ENCODE assay signal across 22 cellular contexts in genomic region chr6:166849762-166850181, GRCh38.
DNase-seq lines count a peak whose midpoint lies in the region; ATAC-seq, FAIRE-seq and TF ChIP-seq lines count a peak whose summit lies in the region.
"Had no signal": no experiment of that assay in that cellular context is flagged by ENCODE, and none has a peak within 500 bp of the region (broad histone marks: within the 10 kb centered on the region; RNA-seq: fewer than 3 reads in every experiment).

No MANE protein-coding gene starts in this region.

- intact Hi-C loops in gastrocnemius medialis (cut with DNase I; ENCODE audit: low total_unique reads) = no loop called here

- no peaks in the 10 kb centered on the region for H3K4me1 ChIP-seq in gastrocnemius medialis
- H3K4me1 ChIP-seq: colonic mucosa had no signal

- in situ Hi-C loops in gastrocnemius medialis (cut with MboI; ENCODE audit: low sequenced_read_pairs in 4 of 4) = no loop called here

- FAIRE-seq in GM12891 (lab: Jason Lieb, UNC) = peak; percentile 26
- FAIRE-seq: endothelial cell of umbilical vein had no signal

- H3K27me3 Mint-ChIP-seq in neural crest cell (ENCODE audit: low read depth) = no peaks in the 10 kb centered on the region
- no peaks in the 10 kb centered on the region for H3K27me3 Mint-ChIP-seq in progenitor cell of endocrine pancreas

- H3K27ac ChIP-seq in gastrocnemius medialis = no peak overlapping the region
- H3K27ac ChIP-seq: colonic mucosa, PC-9 had no signal

- H3K36me3 Mint-ChIP-seq in neural crest cell (ENCODE audit: low read depth) (peaks cover 15% of the 10 kb centered on the region), progenitor cell of endocrine pancreas (ENCODE audit: insufficient read depth) (no peaks in the 10 kb centered on the region)
- H3K36me3 Mint-ChIP-seq: activated naive CD4-positive, alpha-beta T cell treated with anti-CD3 and anti-CD28 coated beads, Interleukin-2, amount 10 ng/mL, durations not matched to agents 7 days and 5 days had no signal

- peak; percentile 74 for ATAC-seq in GM21619 (IDR thresholded peaks at IDR 0.05; ENCODE audit: unreplicated experiment)
- peak; percentile 51 for ATAC-seq in HG03520 (IDR thresholded peaks at IDR 0.05; ENCODE audit: unreplicated experiment)
- ATAC-seq in gastrocnemius medialis = no peak

- TF ChIP-seq POLR2A in GM12891 (IDR thresholded peaks at IDR 0.05; ENCODE audit: low read depth, low read length) (no peak), gastrocnemius medialis (IDR thresholded peaks at IDR 0.05) (no peak)

- H3K4me1 Mint-ChIP-seq in neural crest cell = no peaks in the 10 kb centered on the region
- no peaks in the 10 kb centered on the region for H3K4me1 Mint-ChIP-seq in progenitor cell of endocrine pancreas (ENCODE audit: low read depth)

- no peak overlapping the region for H3K4me3 Mint-ChIP-seq in neural crest cell
- H3K4me3 Mint-ChIP-seq in progenitor cell of endocrine pancreas (ENCODE audit: low read depth) = no peak overlapping the region
- H3K4me3 Mint-ChIP-seq: activated naive CD4-positive, alpha-beta T cell treated with anti-CD3 and anti-CD28 coated beads, Interleukin-2, amount 10 ng/mL, durations not matched to agents 7 days and 5 days; nephron progenitor cell had no signal

- H3K4me3 ChIP-seq in gastrocnemius medialis = no peak overlapping the region
- H3K4me3 ChIP-seq: colonic mucosa, PC-9 had no signal

- H3K9me3 Mint-ChIP-seq in neural crest cell = peaks cover 8% of the 10 kb centered on the region
- peaks cover 12% of the 10 kb centered on the region for H3K9me3 Mint-ChIP-seq in progenitor cell of endocrine pancreas (ENCODE audit: low read depth)

- no peaks in the 10 kb centered on the region for H3K36me3 ChIP-seq in gastrocnemius medialis
- H3K36me3 ChIP-seq: colonic mucosa had no signal

- H3K27ac Mint-ChIP-seq in neural crest cell (ENCODE audit: unreplicated experiment) = peak overlapping the region; percentile 46
- H3K27ac Mint-ChIP-seq in progenitor cell of endocrine pancreas = no peak overlapping the region
- H3K27ac Mint-ChIP-seq: activated naive CD4-positive, alpha-beta T cell treated with anti-CD3 and anti-CD28 coated beads, Interleukin-2, amount 10 ng/mL, durations not matched to agents 7 days and 5 days; nephron progenitor cell had no signal

- TF ChIP-seq CTCF in neural crest cell (conservative IDR thresholded peaks at IDR 0.05) = no peak
- no peak for TF ChIP-seq CTCF in gastrocnemius medialis (IDR thresholded peaks at IDR 0.05 in 4 of 5, conservative IDR thresholded peaks at IDR 0.05 in 1 of 5)
- TF ChIP-seq CTCF in progenitor cell of endocrine pancreas (IDR thresholded peaks at IDR 0.05; ENCODE audit: unreplicated experiment) = no peak

- H3K27me3 ChIP-seq in gastrocnemius medialis = no peaks in the 10 kb centered on the region
- H3K27me3 ChIP-seq: colonic mucosa had no signal

- H3K9me3 ChIP-seq in gastrocnemius medialis = no peaks in the 10 kb centered on the region
- H3K9me3 ChIP-seq: colonic mucosa, SK-N-SH had no signal

- DNase-seq in GM12891 (ENCODE audit: insufficient read length, low spot score) (peak; percentile 43), neural crest cell (ENCODE audit: low read depth, low spot score) (no peak), DMS79 treated with DMSO at 0.1 percent for 48 hours (lab: John Stamatoyannopoulos, UW) (no peak), NCI-H1436 treated with DMSO at 0.1 percent for 48 hours (lab: John Stamatoyannopoulos, UW) (no peak), gastrocnemius medialis (no peak), progenitor cell of endocrine pancreas (ENCODE audit: low spot score, unreplicated experiment) (no peak)
- DNase-seq: activated CD4-positive, alpha-beta T cell treated with anti-CD3 and anti-CD28 coated beads for 48 hours; activated naive CD4-positive, alpha-beta T cell treated with anti-CD3 and anti-CD28 coated beads, Interleukin-2, amount 10 ng/mL, durations not matched to agents 7 days and 5 days; colonic mucosa; COR-L47; glutamatergic neuron; GOT3; islet precursor cell; NCI-H2107; NCI-H69; nephron progenitor cell; PC-9; retina; SK-N-SH had no signal

TF ChIP-seq in GM12891, 5 proteins besides CTCF, POLR2A, EP300 and RAD21:
- TF ChIP-seq PAX5 (IDR thresholded peaks at IDR 0.05; ENCODE audit: insufficient read depth, low read length, severe bottlenecking) = peak; percentile 92
- TF ChIP-seq POLR2AphosphoS5 (IDR thresholded peaks at IDR 0.05; ENCODE audit: low read depth, low read length) = no peak
- TF ChIP-seq SPI1 (IDR thresholded peaks at IDR 0.05; ENCODE audit: low read depth, low read length) = peak; percentile 38; the same call in 1 of the 2 replicates

Comparison
In these comparisons a context has a peak if more than half of its experiments do, and no peak if none do; other contexts are left out.
1. ATAC-seq: peak in GM21619 (single experiment) and HG03520 (single experiment); none in gastrocnemius medialis (0 of 2).